28 cellular contexts compared by ENCODE assay signal in genomic region chr16:21940570-21940969, GRCh38.
"Had no signal": no experiment of that assay in that cellular context is flagged by ENCODE, and none has a peak within 500 bp of the region (broad histone marks: within the 10 kb centered on the region; RNA-seq: fewer than 3 reads in every experiment).

No MANE protein-coding gene starts in this region.

- H3K27me3 ChIP-seq: ascending aorta, colonic mucosa had no signal

- FAIRE-seq: TTC549 had no signal

- H3K4me1 ChIP-seq: colonic mucosa had no signal

- H3K36me3 ChIP-seq: ascending aorta, cardiac muscle cell, colonic mucosa had no signal

- H3K4me3 ChIP-seq: ascending aorta, cardiac muscle cell, colonic mucosa had no signal

- DNase-seq: activated CD4-positive, alpha-beta T cell treated with anti-CD3 and anti-CD28 coated beads, Interleukin-2, amount 10 ng/mL, durations not matched to agents 24 days and 14 days; activated CD4-positive, alpha-beta T cell treated with anti-CD3 and anti-CD28 coated beads, Interleukin-2, amount 50 U/mL, for 4 hours; activated CD8-positive, alpha-beta T cell treated with anti-CD3 and anti-CD28 coated beads for 36 hours; activated gamma-delta T cell; activated naive CD4-positive, alpha-beta T cell treated with Interleukin-2 at 50 U/mL for 16 hours; activated naive CD8-positive, alpha-beta T cell treated with anti-CD3 and anti-CD28 coated beads, Interleukin-2, amount 10 ng/mL, durations not matched to agents 7 days and 5 days; activated T-cell treated with anti-CD3 and anti-CD28 coated beads, Interleukin-2, amount 50 U/mL, for 1 hour; activated T-cell treated with anti-CD3 and anti-CD28 coated beads, Interleukin-2, amount 50 U/mL, for 72 hours; amygdala; MV-4-11; NCI-H1092; NCI-H1436 treated with DMSO at 0.1 percent for 48 hours; NCI-H187; NCI-H2029 treated with DMSO at 0.1 percent for 48 hours; NCI-H2107; NCI-H2171; NCI-H510A; NCI-H526; NCI-H748 treated with DMSO at 0.1 percent for 48 hours; Right ventricle myocardium superior; SW 1271; T-helper 1 cell; T-helper 2 cell; T-helper 9 cell had no signal

- H3K27ac ChIP-seq: ascending aorta, cardiac muscle cell, colonic mucosa had no signal

- H3K9me3 ChIP-seq: ascending aorta, colonic mucosa had no signal
